Comparison of ENCODE assay signal across 8 cellular contexts in the genomic region with DNA sequence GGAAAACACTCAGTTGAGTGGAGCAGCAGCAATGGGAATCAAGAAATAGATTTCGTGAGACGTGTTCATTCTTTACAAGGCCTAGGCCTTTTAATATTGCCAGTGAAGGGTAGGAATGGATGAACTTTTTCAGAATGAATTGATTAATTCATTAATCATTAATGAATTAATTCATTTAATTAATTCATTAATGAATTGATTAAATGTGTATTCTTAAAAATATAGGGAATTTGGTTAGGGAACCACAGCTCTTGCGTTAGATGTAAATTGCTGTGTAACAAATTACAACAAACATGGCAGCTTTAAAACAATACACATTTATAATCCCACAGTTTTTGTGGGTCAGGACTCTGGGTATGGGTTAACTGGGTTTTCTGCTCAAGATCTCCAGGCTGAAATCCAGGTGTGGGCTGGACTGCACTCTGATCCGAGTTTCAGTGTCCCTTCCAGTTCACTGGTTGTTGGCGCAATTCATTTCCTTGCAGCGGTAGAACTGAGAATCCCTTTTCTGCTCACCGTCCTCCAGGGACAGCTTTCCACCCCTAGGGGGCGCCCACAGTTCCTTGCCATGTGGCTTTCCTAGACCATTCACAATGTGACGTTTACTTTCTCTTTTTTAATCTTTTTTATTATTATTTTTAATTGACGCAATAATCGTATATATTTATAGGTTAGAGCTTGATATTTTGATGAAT. TPM values are rescaled to one million over a fixed set of nuclear protein-coding genes. Genes with fewer than 3 reads are reported as not detected.
DNase-seq lines count a peak whose midpoint lies in the region; ATAC-seq and TF ChIP-seq lines count a peak whose summit lies in the region.

No MANE protein-coding gene starts in this region.

- no peaks in the 10 kb centered on the region for H3K27me3 Mint-ChIP-seq in activated CD8-positive, alpha-beta T cell treated with anti-CD3 and anti-CD28 coated beads for 36 hours
- H3K27me3 Mint-ChIP-seq in endothelial cell (ENCODE audit: unreplicated experiment) (peaks cover 2% of the 10 kb centered on the region), naive B cell (peaks cover 4 to 39% (median 39%) of the 10 kb centered on the region in 3 donors)
- no peaks in the 10 kb centered on the region for H3K27me3 Mint-ChIP-seq in stimulated activated memory B cell treated with anti-CD40 and anti-IgM and Interleukin-4, amounts not matched to agents 10 μg/mL and 1 μg/mL and 100 μg/mL, for 72 hours

- H3K27ac Mint-ChIP-seq in activated CD8-positive, alpha-beta T cell treated with anti-CD3 and anti-CD28 coated beads for 36 hours, result no peak overlapping the region
- H3K27ac Mint-ChIP-seq in endothelial cell (ENCODE audit: unreplicated experiment), result no peak overlapping the region
- H3K27ac Mint-ChIP-seq in naive B cell, result no peak overlapping the region
- H3K27ac Mint-ChIP-seq in stimulated activated memory B cell treated with anti-CD40 and anti-IgM and Interleukin-4, amounts not matched to agents 10 μg/mL and 1 μg/mL and 100 μg/mL, for 72 hours, result no peak overlapping the region

- no peak overlapping the region for H3K4me3 ChIP-seq in AG04449 (ENCODE audit: low read depth, low read length)

- TF ChIP-seq CTCF in AG04449 (IDR thresholded peaks at IDR 0.05; ENCODE audit: insufficient read depth, low read length, missing control alignments) (peak; percentile 87), endothelial cell (IDR thresholded peaks at IDR 0.05; ENCODE audit: unreplicated experiment) (peak; percentile 88)
- peak; percentile 93 for TF ChIP-seq CTCF in activated CD8-positive, alpha-beta T cell treated with anti-CD3 and anti-CD28 coated beads for 36 hours (IDR thresholded peaks at IDR 0.05)

- CTCF ChIA-PET in AG04449 (lab: Yijun Ruan, JAX), result interaction anchor here (0.6 to 23.9 kb wide), 37 partner anchors 9 to 555 kb away, joined by 3 to 1179 read pairs (median 5); partner anchors contain the start of gene PFDN4
- CTCF ChIA-PET in activated CD8-positive, alpha-beta T cell treated with anti-CD3 and anti-CD28 coated beads for 36 hours (lab: Charles Lee), result interaction anchor here (0.6 to 8.9 kb wide), 37 partner anchors 8 to 547 kb away, joined by 3 to 130 read pairs (median 5); partner anchors contain the start of gene PFDN4

- H3K36me3 Mint-ChIP-seq in activated CD8-positive, alpha-beta T cell treated with anti-CD3 and anti-CD28 coated beads for 36 hours (ENCODE audit: low read depth), result no peaks in the 10 kb centered on the region
- H3K36me3 Mint-ChIP-seq in endothelial cell (ENCODE audit: low read depth, unreplicated experiment) (no peaks in the 10 kb centered on the region), naive B cell (no peaks in the 10 kb centered on the region)
- H3K36me3 Mint-ChIP-seq in stimulated activated memory B cell treated with anti-CD40 and anti-IgM and Interleukin-4, amounts not matched to agents 10 μg/mL and 1 μg/mL and 100 μg/mL, for 72 hours, result no peaks in the 10 kb centered on the region

- POLR2A ChIA-PET in AG04449 (lab: Yijun Ruan, JAX), result no interaction called here
- POLR2A ChIA-PET in activated CD8-positive, alpha-beta T cell treated with anti-CD3 and anti-CD28 coated beads for 36 hours (lab: Charles Lee), result interaction anchor here (0.9 kb wide), 1 partner anchor 107 kb away, joined by 3 read pairs; no protein-coding TSS in a partner anchor

- no peaks in the 10 kb centered on the region for H3K9me3 Mint-ChIP-seq in activated CD8-positive, alpha-beta T cell treated with anti-CD3 and anti-CD28 coated beads for 36 hours
- H3K9me3 Mint-ChIP-seq in endothelial cell (ENCODE audit: unreplicated experiment) (no peaks in the 10 kb centered on the region), naive B cell (peaks cover 0 to 5% (median 0%) of the 10 kb centered on the region in 7 donors)
- peaks cover 2% of the 10 kb centered on the region for H3K9me3 Mint-ChIP-seq in stimulated activated memory B cell treated with anti-CD40 and anti-IgM and Interleukin-4, amounts not matched to agents 10 μg/mL and 1 μg/mL and 100 μg/mL, for 72 hours

- ATAC-seq in GM18498 (IDR thresholded peaks at IDR 0.05; ENCODE audit: unreplicated experiment) (peak; percentile 81), HG02943 (IDR thresholded peaks at IDR 0.05; ENCODE audit: low read depth, unreplicated experiment) (peak; percentile 77), naive B cell (ENCODE audit: low read depth in 2 of 2) (peak; percentile 53 to 61)
- peak; percentile 73 for ATAC-seq in activated CD8-positive, alpha-beta T cell treated with anti-CD3 and anti-CD28 coated beads for 36 hours
- ATAC-seq in stimulated activated memory B cell treated with anti-CD40 and anti-IgM and Interleukin-4, amounts not matched to agents 10 μg/mL and 1 μg/mL and 100 μg/mL, for 72 hours, result peak; percentile 70

- H3K4me1 Mint-ChIP-seq in activated CD8-positive, alpha-beta T cell treated with anti-CD3 and anti-CD28 coated beads for 36 hours (ENCODE audit: low read depth), result no peaks in the 10 kb centered on the region
- H3K4me1 Mint-ChIP-seq in endothelial cell (ENCODE audit: unreplicated experiment) (peaks cover 3% of the 10 kb centered on the region), naive B cell (no peaks in the 10 kb centered on the region)
- H3K4me1 Mint-ChIP-seq in stimulated activated memory B cell treated with anti-CD40 and anti-IgM and Interleukin-4, amounts not matched to agents 10 μg/mL and 1 μg/mL and 100 μg/mL, for 72 hours, result no peaks in the 10 kb centered on the region

- DNase-seq in AG04449 (ENCODE audit: low read depth, low spot score) (no peak), NCI-H524 (lab: John Stamatoyannopoulos, UW) (peak; percentile 22 to 55), endothelial cell (ENCODE audit: low spot score) (peak; percentile 88), naive B cell (peak; percentile 23)
- peak; percentile 86 for DNase-seq in activated CD8-positive, alpha-beta T cell treated with anti-CD3 and anti-CD28 coated beads for 36 hours

- intact Hi-C loops in activated CD8-positive, alpha-beta T cell treated with anti-CD3 and anti-CD28 coated beads for 36 hours (cut with micrococcal nuclease), result loop anchor here (2.0 kb wide), 1 partner anchor 98 kb away; no protein-coding TSS in a partner anchor

- H3K4me3 Mint-ChIP-seq in activated CD8-positive, alpha-beta T cell treated with anti-CD3 and anti-CD28 coated beads for 36 hours, result no peak overlapping the region
- H3K4me3 Mint-ChIP-seq in endothelial cell (ENCODE audit: unreplicated experiment), result no peak overlapping the region
- H3K4me3 Mint-ChIP-seq in naive B cell, result no peak overlapping the region
- H3K4me3 Mint-ChIP-seq in stimulated activated memory B cell treated with anti-CD40 and anti-IgM and Interleukin-4, amounts not matched to agents 10 μg/mL and 1 μg/mL and 100 μg/mL, for 72 hours, result no peak overlapping the region

RNA-seq across cellular contexts. Expression of gene BCAS1, which starts 32.8 kb away (rescaled TPM):
- under 1 TPM in 1 of 2 experiments, not detected in 1; 0.09 TPM for total RNA-seq in activated CD8-positive, alpha-beta T cell treated with anti-CD3 and anti-CD28 coated beads for 36 hours
- 0.05 TPM for total RNA-seq in endothelial cell (ENCODE audit: unreplicated experiment)
- under 1 TPM in 2 of 6 donors, not detected in 4; 0.19 to 0.23 TPM for polyA plus RNA-seq in naive B cell (ENCODE audit: low read depth in 6 of 6)
